In the genomic region with DNA sequence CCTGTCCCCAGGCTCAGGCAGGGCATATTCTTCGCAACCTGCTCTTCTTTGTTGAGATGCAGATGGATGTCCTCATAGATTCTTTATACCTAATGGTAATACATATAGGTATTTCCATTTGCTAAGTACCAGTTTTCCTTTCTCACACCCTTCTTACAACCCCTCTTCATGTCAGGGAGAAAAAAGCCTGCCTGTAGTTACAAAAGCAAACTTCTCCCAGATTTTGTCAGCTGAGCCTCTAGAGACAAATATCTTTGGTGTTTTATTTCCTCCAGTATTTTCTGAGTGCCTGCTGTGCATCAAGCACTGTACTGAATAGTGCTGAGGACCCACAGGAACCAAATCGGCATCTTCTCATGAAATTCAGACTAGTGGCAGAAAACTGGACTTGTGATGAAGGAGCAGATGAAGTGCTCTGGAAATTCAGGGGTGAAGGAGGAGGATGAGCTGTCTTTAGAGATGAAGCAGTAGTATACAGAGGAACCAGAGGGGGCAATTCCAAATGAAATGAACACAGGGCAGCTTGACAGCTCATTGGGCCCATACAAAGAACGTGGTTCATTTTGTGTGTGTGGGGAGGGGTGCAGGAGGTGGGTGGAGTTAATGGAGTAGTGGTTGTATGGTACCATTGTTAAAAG, we compare ENCODE assay signal across 9 cellular contexts. TPM values are rescaled to one million over a fixed set of nuclear protein-coding genes. Genes with fewer than 3 reads are reported as not detected.
A peak's percentile ranks its signal among the peaks of the same experiment; 100 is the strongest.
DNase-seq lines count a peak whose midpoint lies in the region; ATAC-seq, FAIRE-seq and TF ChIP-seq lines count a peak whose summit lies in the region.
"Had no signal": no experiment of that assay in that cellular context is flagged by ENCODE, and none has a peak within 500 bp of the region (broad histone marks: within the 10 kb centered on the region; RNA-seq: fewer than 3 reads in every experiment).

No MANE protein-coding gene starts in this region.

- no peaks in the 10 kb centered on the region for H3K27me3 ChIP-seq in small intestine (ENCODE audit: control insufficient read depth in 2 of 2, insufficient read depth in 2 of 2, low read length in 2 of 2)

- no peak for FAIRE-seq in small intestine (lab: Jason Lieb, UNC)
- FAIRE-seq: colon had no signal

- H3K27ac ChIP-seq in small intestine (ENCODE audit: low read depth in 1 of 2, low read length in 1 of 2): peak overlapping the region in 1 of 2 donors; percentile 38

- intact Hi-C loops in activated CD4-positive, alpha-beta T cell treated with anti-CD3 and anti-CD28 coated beads for 36 hours (cut with DNase I, micrococcal nuclease): no loop called here

- H3K4me3 Mint-ChIP-seq in activated CD4-positive, alpha-beta T cell treated with anti-CD3 and anti-CD28 coated beads for 36 hours: peak overlapping the region; percentile 87
- peak overlapping the region; percentile 81 to 94 for H3K4me3 Mint-ChIP-seq in stimulated activated naive B cell treated with anti-CD40 and anti-IgM and Interleukin-4, amounts not matched to agents 10 μg/mL and 1 μg/mL and 100 μg/mL, for 72 hours

- CTCF ChIA-PET in activated CD4-positive, alpha-beta T cell treated with anti-CD3 and anti-CD28 coated beads for 36 hours (lab: Charles Lee): interaction anchor here (0.7 to 6.1 kb wide), 4 partner anchors 12 to 152 kb away, joined by 3 to 92 read pairs (median 32); no protein-coding TSS in a partner anchor

- no peak for ATAC-seq in activated CD4-positive, alpha-beta T cell treated with anti-CD3 and anti-CD28 coated beads for 36 hours
- ATAC-seq in stimulated activated naive B cell treated with anti-CD40 and anti-IgM and Interleukin-4, amounts not matched to agents 10 μg/mL and 1 μg/mL and 100 μg/mL, for 72 hours (replicated peaks): no peak
- ATAC-seq in HG03439 (IDR thresholded peaks at IDR 0.05; ENCODE audit: unreplicated experiment): no peak

- H3K4me1 ChIP-seq in small intestine (ENCODE audit: control insufficient read depth in 2 of 2, insufficient read depth in 1 of 2, low read depth in 1 of 2, low read length in 1 of 2): no peaks in the 10 kb centered on the region

- H3K36me3 ChIP-seq in small intestine (ENCODE audit: control insufficient read depth in 2 of 2, insufficient read depth in 2 of 2, low read length in 2 of 2): peaks cover 3 to 6% of the 10 kb centered on the region in 2 donors

- peaks cover 37% of the 10 kb centered on the region for H3K4me1 Mint-ChIP-seq in activated CD4-positive, alpha-beta T cell treated with anti-CD3 and anti-CD28 coated beads for 36 hours
- H3K4me1 Mint-ChIP-seq in stimulated activated naive B cell treated with anti-CD40 and anti-IgM and Interleukin-4, amounts not matched to agents 10 μg/mL and 1 μg/mL and 100 μg/mL, for 72 hours: peaks cover 41 to 60% of the 10 kb centered on the region in 2 donors

- POLR2A ChIA-PET in activated CD4-positive, alpha-beta T cell treated with anti-CD3 and anti-CD28 coated beads for 36 hours (lab: Charles Lee): interaction anchor here (0.7 to 1.5 kb wide), 2 partner anchors 31 to 34 kb away, joined by 3 to 5 read pairs; no protein-coding TSS in a partner anchor

- 58 to 76% (median 75%) methylated on average over 3 of the region's 3 CpGs for WGBS in small intestine, 3 donors

- no peaks in the 10 kb centered on the region for H3K27me3 Mint-ChIP-seq in activated CD4-positive, alpha-beta T cell treated with anti-CD3 and anti-CD28 coated beads for 36 hours
- no peaks in the 10 kb centered on the region for H3K27me3 Mint-ChIP-seq in stimulated activated naive B cell treated with anti-CD40 and anti-IgM and Interleukin-4, amounts not matched to agents 10 μg/mL and 1 μg/mL and 100 μg/mL, for 72 hours

- no peak for DNase-seq in activated CD4-positive, alpha-beta T cell treated with anti-CD3 and anti-CD28 coated beads for 36 hours
- no peak for DNase-seq in activated CD4-positive, alpha-beta T cell treated with anti-CD3 and anti-CD28 coated beads, Interleukin-2, amount 50 U/mL, for 4 hours
- DNase-seq in SW480 (ENCODE audit: low spot score): peak; percentile 57
- no peak for DNase-seq in fibroblast of villous mesenchyme (ENCODE audit: low read depth)
- DNase-seq in stimulated activated naive B cell treated with anti-CD40 and anti-IgM and Interleukin-4, amounts not matched to agents 10 μg/mL and 1 μg/mL and 100 μg/mL, for 72 hours: no peak
- no peak for DNase-seq in dedifferentiated amniotic fluid mesenchymal stem cell (ENCODE audit: extremely low spot score)
- DNase-seq in small intestine: no peak

- no peak for TF ChIP-seq CTCF in fibroblast of villous mesenchyme (IDR thresholded peaks at IDR 0.05; ENCODE audit: insufficient read depth, low read depth, low read length)

- H3K36me3 Mint-ChIP-seq in activated CD4-positive, alpha-beta T cell treated with anti-CD3 and anti-CD28 coated beads for 36 hours (ENCODE audit: low read depth): peaks cover 48% of the 10 kb centered on the region
- peaks cover 38 to 55% of the 10 kb centered on the region in 2 donors for H3K36me3 Mint-ChIP-seq in stimulated activated naive B cell treated with anti-CD40 and anti-IgM and Interleukin-4, amounts not matched to agents 10 μg/mL and 1 μg/mL and 100 μg/mL, for 72 hours

- no peaks in the 10 kb centered on the region for H3K9me3 Mint-ChIP-seq in activated CD4-positive, alpha-beta T cell treated with anti-CD3 and anti-CD28 coated beads for 36 hours (ENCODE audit: low read depth)
- H3K9me3 Mint-ChIP-seq in stimulated activated naive B cell treated with anti-CD40 and anti-IgM and Interleukin-4, amounts not matched to agents 10 μg/mL and 1 μg/mL and 100 μg/mL, for 72 hours: no peaks in the 10 kb centered on the region

- peak overlapping the region; percentile 93 for H3K27ac Mint-ChIP-seq in activated CD4-positive, alpha-beta T cell treated with anti-CD3 and anti-CD28 coated beads for 36 hours
- peak overlapping the region; percentile 99 for H3K27ac Mint-ChIP-seq in stimulated activated naive B cell treated with anti-CD40 and anti-IgM and Interleukin-4, amounts not matched to agents 10 μg/mL and 1 μg/mL and 100 μg/mL, for 72 hours

- H3K9me3 ChIP-seq in small intestine (ENCODE audit: control insufficient read depth, low read depth): no peaks in the 10 kb centered on the region

- H3K4me3 ChIP-seq in fibroblast of villous mesenchyme (ENCODE audit: low read depth, low read length) (peak overlapping the region; percentile 77), small intestine (ENCODE audit: low read depth in 1 of 2, low read length in 2 of 2) (no peak overlapping the region)

RNA-seq across cellular contexts. Expression of a gene that starts 33.4 kb away (rescaled TPM):
- 100 to 1,000 TPM; 115 to 125 TPM for total RNA-seq in activated CD4-positive, alpha-beta T cell treated with anti-CD3 and anti-CD28 coated beads for 36 hours
- 90.8 and 118 TPM in 2 replicates for total RNA-seq in fibroblast of villous mesenchyme
- polyA plus RNA-seq in small intestine: 10 to 100 TPM in 1 of 3 donors, 1 to 10 TPM in 2; 1.1 to 13.5 (median 3.2) TPM
